22 cellular contexts compared by ENCODE assay signal in the genomic region with DNA sequence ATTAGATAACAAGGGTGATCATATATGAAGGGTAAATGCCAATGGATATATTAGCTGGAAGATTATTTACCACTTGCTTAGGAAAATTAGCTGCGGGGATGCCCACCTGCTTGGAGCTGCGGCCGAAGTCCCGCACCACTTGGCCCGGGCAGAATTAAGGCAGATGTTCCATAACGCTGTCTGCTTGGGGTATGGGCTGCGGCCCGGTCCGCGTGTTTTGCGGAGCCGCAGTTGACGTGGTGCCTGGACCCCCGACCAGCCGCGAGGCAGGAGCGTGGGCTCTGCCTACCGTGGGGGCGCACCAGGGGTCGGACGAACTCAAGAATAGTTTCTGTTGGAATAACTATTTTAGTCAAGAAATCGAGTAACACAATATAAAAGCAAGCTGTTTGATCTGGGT.
"Had no signal": no experiment of that assay in that cellular context is flagged by ENCODE, and none has a peak within 500 bp of the region (broad histone marks: within the 10 kb centered on the region; RNA-seq: fewer than 3 reads in every experiment).

No MANE protein-coding gene starts in this region.

- H3K9me3 ChIP-seq: esophagus muscularis mucosa, gastrocnemius medialis, heart right ventricle, spleen, testis, tibial nerve, upper lobe of right lung, vagina had no signal

- H3K27me3 Mint-ChIP-seq: naive B cell; stimulated activated naive B cell treated with anti-CD40 and anti-IgM and Interleukin-4, amounts not matched to agents 10 μg/mL and 1 μg/mL and 100 μg/mL, for 72 hours; stimulated activated naive CD8-positive, alpha-beta T cell treated with anti-CD3 and anti-CD28 coated beads, Interleukin-15, amount 100 ng/mL, for 72 hours had no signal

- H3K27ac ChIP-seq: dorsolateral prefrontal cortex, epithelial cell of prostate, esophagus muscularis mucosa, gastrocnemius medialis, heart right ventricle, spleen, testis, tibial nerve, upper lobe of right lung, vagina had no signal

- H3K36me3 Mint-ChIP-seq: naive B cell; stimulated activated naive B cell treated with anti-CD40 and anti-IgM and Interleukin-4, amounts not matched to agents 10 μg/mL and 1 μg/mL and 100 μg/mL, for 72 hours had no signal

- DNase-seq: cortex of kidney; dorsolateral prefrontal cortex; effector CD8-positive, alpha-beta T cell; gastrocnemius medialis; heart right ventricle; kidney glomerular epithelial cell; mesendoderm; naive B cell; spleen; stimulated activated CD4-positive, alpha-beta T cell treated with anti-CD3 and anti-CD28 coated beads, Interleukin-15, amount 100 ng/mL, for 24 hours; stimulated activated CD4-positive, alpha-beta T cell treated with anti-CD3 and anti-CD28 coated beads, Interleukin-1b, Interleukin-23, amount 100 ng/mL, for 48 hours; stimulated activated CD4-positive, alpha-beta T cell treated with anti-CD3 and anti-CD28 coated beads, Interleukin-4, amount 100 ng/mL, for 24 hours; stimulated activated naive B cell treated with anti-CD40 and anti-IgM and Interleukin-4, amounts not matched to agents 10 μg/mL and 1 μg/mL and 100 μg/mL, for 72 hours; stimulated activated naive CD8-positive, alpha-beta T cell treated with anti-CD3 and anti-CD28 coated beads, Interleukin-15, amount 100 ng/mL, for 72 hours; testis; upper lobe of right lung had no signal

- H3K4me1 Mint-ChIP-seq: naive B cell; nephron; stimulated activated naive B cell treated with anti-CD40 and anti-IgM and Interleukin-4, amounts not matched to agents 10 μg/mL and 1 μg/mL and 100 μg/mL, for 72 hours; stimulated activated naive CD8-positive, alpha-beta T cell treated with anti-CD3 and anti-CD28 coated beads, Interleukin-15, amount 100 ng/mL, for 72 hours had no signal

- H3K36me3 ChIP-seq: esophagus muscularis mucosa, gastrocnemius medialis, heart right ventricle, spleen, tibial nerve, upper lobe of right lung, vagina had no signal

- H3K27me3 ChIP-seq: esophagus muscularis mucosa, gastrocnemius medialis, spleen, testis, tibial nerve, upper lobe of right lung, vagina had no signal

- H3K27ac Mint-ChIP-seq: naive B cell; nephron; stimulated activated naive B cell treated with anti-CD40 and anti-IgM and Interleukin-4, amounts not matched to agents 10 μg/mL and 1 μg/mL and 100 μg/mL, for 72 hours; stimulated activated naive CD8-positive, alpha-beta T cell treated with anti-CD3 and anti-CD28 coated beads, Interleukin-15, amount 100 ng/mL, for 72 hours had no signal

- H3K4me3 ChIP-seq: dorsolateral prefrontal cortex, esophagus muscularis mucosa, gastrocnemius medialis, heart right ventricle, spleen, testis, tibial nerve, upper lobe of right lung, vagina had no signal

- H3K4me1 ChIP-seq: esophagus muscularis mucosa, gastrocnemius medialis, heart right ventricle, spleen, testis, tibial nerve, upper lobe of right lung, vagina had no signal

- H3K9me3 Mint-ChIP-seq: naive B cell; nephron; stimulated activated naive B cell treated with anti-CD40 and anti-IgM and Interleukin-4, amounts not matched to agents 10 μg/mL and 1 μg/mL and 100 μg/mL, for 72 hours; stimulated activated naive CD8-positive, alpha-beta T cell treated with anti-CD3 and anti-CD28 coated beads, Interleukin-15, amount 100 ng/mL, for 72 hours had no signal

- H3K4me3 Mint-ChIP-seq: nephron; stimulated activated naive B cell treated with anti-CD40 and anti-IgM and Interleukin-4, amounts not matched to agents 10 μg/mL and 1 μg/mL and 100 μg/mL, for 72 hours; stimulated activated naive CD8-positive, alpha-beta T cell treated with anti-CD3 and anti-CD28 coated beads, Interleukin-15, amount 100 ng/mL, for 72 hours had no signal

- ATAC-seq: gastrocnemius medialis; heart right ventricle; sciatic nerve; stimulated activated naive B cell treated with anti-CD40 and anti-IgM and Interleukin-4, amounts not matched to agents 10 μg/mL and 1 μg/mL and 100 μg/mL, for 72 hours; stimulated activated naive CD8-positive, alpha-beta T cell treated with anti-CD3 and anti-CD28 coated beads, Interleukin-15, amount 100 ng/mL, for 72 hours; upper lobe of right lung had no signal
